ENCODE assay signal across 1 cellular context in the genomic region with DNA sequence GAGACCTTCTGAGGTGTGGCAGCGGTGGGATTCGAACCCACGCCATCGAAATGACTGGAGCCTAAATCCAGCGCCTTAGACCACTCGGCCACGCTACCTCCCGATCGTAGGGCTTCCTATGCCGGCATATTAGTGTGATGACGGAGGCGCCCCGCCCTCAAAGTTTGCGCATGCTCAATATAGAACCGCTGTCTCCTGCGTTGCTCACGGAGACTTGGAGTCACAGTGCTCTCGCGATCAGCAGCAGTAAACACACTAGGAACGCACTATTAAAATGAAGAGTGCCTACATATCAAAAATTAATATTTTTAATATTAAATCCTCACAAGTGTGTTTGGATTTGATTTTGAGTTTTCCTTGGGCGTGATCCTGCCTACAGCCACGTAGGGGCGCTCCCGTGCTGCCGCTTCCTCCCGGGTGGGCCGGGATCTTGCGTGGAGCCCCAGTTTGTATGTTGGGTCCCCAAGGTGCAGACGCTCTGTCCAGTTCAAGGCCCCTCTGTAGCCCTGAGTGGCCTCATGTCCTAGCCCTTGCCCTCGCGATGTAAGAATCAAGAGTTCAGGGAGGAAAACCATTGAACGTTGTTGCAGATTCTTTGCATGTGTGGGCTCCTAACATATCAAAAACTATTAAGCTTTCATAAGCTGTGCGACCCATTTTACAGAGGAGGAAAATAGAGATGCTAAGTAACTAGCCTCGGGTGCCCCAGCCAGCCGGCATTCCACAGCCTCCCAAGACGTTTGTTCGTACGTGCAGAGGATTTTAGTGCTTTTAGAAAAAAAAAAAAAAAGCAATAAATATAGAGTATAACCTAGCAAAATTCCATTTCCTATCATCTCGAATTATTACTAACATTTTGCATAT.
A peak's percentile ranks its signal among the peaks of the same experiment; 100 is the strongest.
TF ChIP-seq lines count a peak whose summit lies in the region.

No MANE protein-coding gene starts in this region.

TF ChIP-seq in K562, 482 proteins besides CTCF, POLR2A, EP300 and RAD21 (continued from another document and continues in another):
- TF ChIP-seq, protein P1, sequence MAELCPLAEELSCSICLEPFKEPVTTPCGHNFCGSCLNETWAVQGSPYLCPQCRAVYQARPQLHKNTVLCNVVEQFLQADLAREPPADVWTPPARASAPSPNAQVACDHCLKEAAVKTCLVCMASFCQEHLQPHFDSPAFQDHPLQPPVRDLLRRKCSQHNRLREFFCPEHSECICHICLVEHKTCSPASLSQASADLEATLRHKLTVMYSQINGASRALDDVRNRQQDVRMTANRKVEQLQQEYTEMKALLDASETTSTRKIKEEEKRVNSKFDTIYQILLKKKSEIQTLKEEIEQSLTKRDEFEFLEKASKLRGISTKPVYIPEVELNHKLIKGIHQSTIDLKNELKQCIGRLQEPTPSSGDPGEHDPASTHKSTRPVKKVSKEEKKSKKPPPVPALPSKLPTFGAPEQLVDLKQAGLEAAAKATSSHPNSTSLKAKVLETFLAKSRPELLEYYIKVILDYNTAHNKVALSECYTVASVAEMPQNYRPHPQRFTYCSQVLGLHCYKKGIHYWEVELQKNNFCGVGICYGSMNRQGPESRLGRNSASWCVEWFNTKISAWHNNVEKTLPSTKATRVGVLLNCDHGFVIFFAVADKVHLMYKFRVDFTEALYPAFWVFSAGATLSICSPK (IDR thresholded peaks at IDR 0.05; ENCODE audit: borderline replicate concordance), result no peak
- TF ChIP-seq POLR2AphosphoS2 (IDR thresholded peaks at IDR 0.05; ENCODE audit: low read length) (peak; percentile 74; the same call in 1 of the 2 replicates), ZKSCAN1 (IDR thresholded peaks at IDR 0.05; ENCODE audit: low read depth, low read length) (peak; percentile 88), HNRNPH1 (optimal IDR thresholded peaks at IDR 0.05; ENCODE audit: low read depth, low read length) (no peak), ZNF354B (CRISPR knock-in tag; IDR thresholded peaks at IDR 0.05) (no peak), TFAM (CRISPR knock-in tag; conservative IDR thresholded peaks at IDR 0.05) (no peak), ZNF143 (CRISPR knock-in tag; IDR thresholded peaks at IDR 0.05) (no peak), HIVEP1 (CRISPR knock-in tag; IDR thresholded peaks at IDR 0.05) (no peak), FIP1L1 (IDR thresholded peaks at IDR 0.05; ENCODE audit: low read depth, low read length, poor library complexity, severe bottlenecking) (no peak)
- TF ChIP-seq, protein P2, sequence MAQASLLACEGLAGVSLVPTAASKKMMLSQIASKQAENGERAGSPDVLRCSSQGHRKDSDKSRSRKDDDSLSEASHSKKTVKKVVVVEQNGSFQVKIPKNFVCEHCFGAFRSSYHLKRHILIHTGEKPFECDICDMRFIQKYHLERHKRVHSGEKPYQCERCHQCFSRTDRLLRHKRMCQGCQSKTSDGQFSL (CRISPR knock-in tag; IDR thresholded peaks at IDR 0.05), result no peak
- TF ChIP-seq, protein P2 (tag; IDR thresholded peaks at IDR 0.05), result no peak
- TF ChIP-seq, protein P3, sequence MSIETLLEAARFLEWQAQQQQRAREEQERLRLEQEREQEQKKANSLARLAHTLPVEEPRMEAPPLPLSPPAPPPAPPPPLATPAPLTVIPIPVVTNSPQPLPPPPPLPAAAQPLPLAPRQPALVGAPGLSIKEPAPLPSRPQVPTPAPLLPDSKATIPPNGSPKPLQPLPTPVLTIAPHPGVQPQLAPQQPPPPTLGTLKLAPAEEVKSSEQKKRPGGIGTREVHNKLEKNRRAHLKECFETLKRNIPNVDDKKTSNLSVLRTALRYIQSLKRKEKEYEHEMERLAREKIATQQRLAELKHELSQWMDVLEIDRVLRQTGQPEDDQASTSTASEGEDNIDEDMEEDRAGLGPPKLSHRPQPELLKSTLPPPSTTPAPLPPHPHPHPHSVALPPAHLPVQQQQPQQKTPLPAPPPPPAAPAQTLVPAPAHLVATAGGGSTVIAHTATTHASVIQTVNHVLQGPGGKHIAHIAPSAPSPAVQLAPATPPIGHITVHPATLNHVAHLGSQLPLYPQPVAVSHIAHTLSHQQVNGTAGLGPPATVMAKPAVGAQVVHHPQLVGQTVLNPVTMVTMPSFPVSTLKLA (conservative IDR thresholded peaks at IDR 0.05), result peak; percentile 60 to 65; a peak in 2 of 4 replicates
- TF ChIP-seq, protein P4, sequence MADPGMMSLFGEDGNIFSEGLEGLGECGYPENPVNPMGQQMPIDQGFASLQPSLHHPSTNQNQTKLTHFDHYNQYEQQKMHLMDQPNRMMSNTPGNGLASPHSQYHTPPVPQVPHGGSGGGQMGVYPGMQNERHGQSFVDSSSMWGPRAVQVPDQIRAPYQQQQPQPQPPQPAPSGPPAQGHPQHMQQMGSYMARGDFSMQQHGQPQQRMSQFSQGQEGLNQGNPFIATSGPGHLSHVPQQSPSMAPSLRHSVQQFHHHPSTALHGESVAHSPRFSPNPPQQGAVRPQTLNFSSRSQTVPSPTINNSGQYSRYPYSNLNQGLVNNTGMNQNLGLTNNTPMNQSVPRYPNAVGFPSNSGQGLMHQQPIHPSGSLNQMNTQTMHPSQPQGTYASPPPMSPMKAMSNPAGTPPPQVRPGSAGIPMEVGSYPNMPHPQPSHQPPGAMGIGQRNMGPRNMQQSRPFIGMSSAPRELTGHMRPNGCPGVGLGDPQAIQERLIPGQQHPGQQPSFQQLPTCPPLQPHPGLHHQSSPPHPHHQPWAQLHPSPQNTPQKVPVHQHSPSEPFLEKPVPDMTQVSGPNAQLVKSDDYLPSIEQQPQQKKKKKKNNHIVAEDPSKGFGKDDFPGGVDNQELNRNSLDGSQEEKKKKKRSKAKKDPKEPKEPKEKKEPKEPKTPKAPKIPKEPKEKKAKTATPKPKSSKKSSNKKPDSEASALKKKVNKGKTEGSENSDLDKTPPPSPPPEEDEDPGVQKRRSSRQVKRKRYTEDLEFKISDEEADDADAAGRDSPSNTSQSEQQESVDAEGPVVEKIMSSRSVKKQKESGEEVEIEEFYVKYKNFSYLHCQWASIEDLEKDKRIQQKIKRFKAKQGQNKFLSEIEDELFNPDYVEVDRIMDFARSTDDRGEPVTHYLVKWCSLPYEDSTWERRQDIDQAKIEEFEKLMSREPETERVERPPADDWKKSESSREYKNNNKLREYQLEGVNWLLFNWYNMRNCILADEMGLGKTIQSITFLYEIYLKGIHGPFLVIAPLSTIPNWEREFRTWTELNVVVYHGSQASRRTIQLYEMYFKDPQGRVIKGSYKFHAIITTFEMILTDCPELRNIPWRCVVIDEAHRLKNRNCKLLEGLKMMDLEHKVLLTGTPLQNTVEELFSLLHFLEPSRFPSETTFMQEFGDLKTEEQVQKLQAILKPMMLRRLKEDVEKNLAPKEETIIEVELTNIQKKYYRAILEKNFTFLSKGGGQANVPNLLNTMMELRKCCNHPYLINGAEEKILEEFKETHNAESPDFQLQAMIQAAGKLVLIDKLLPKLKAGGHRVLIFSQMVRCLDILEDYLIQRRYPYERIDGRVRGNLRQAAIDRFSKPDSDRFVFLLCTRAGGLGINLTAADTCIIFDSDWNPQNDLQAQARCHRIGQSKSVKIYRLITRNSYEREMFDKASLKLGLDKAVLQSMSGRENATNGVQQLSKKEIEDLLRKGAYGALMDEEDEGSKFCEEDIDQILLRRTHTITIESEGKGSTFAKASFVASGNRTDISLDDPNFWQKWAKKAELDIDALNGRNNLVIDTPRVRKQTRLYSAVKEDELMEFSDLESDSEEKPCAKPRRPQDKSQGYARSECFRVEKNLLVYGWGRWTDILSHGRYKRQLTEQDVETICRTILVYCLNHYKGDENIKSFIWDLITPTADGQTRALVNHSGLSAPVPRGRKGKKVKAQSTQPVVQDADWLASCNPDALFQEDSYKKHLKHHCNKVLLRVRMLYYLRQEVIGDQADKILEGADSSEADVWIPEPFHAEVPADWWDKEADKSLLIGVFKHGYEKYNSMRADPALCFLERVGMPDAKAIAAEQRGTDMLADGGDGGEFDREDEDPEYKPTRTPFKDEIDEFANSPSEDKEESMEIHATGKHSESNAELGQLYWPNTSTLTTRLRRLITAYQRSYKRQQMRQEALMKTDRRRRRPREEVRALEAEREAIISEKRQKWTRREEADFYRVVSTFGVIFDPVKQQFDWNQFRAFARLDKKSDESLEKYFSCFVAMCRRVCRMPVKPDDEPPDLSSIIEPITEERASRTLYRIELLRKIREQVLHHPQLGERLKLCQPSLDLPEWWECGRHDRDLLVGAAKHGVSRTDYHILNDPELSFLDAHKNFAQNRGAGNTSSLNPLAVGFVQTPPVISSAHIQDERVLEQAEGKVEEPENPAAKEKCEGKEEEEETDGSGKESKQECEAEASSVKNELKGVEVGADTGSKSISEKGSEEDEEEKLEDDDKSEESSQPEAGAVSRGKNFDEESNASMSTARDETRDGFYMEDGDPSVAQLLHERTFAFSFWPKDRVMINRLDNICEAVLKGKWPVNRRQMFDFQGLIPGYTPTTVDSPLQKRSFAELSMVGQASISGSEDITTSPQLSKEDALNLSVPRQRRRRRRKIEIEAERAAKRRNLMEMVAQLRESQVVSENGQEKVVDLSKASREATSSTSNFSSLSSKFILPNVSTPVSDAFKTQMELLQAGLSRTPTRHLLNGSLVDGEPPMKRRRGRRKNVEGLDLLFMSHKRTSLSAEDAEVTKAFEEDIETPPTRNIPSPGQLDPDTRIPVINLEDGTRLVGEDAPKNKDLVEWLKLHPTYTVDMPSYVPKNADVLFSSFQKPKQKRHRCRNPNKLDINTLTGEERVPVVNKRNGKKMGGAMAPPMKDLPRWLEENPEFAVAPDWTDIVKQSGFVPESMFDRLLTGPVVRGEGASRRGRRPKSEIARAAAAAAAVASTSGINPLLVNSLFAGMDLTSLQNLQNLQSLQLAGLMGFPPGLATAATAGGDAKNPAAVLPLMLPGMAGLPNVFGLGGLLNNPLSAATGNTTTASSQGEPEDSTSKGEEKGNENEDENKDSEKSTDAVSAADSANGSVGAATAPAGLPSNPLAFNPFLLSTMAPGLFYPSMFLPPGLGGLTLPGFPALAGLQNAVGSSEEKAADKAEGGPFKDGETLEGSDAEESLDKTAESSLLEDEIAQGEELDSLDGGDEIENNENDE (IDR thresholded peaks at IDR 0.05; ENCODE audit: low read depth, low read length), result no peak
- TF ChIP-seq, protein P5, sequence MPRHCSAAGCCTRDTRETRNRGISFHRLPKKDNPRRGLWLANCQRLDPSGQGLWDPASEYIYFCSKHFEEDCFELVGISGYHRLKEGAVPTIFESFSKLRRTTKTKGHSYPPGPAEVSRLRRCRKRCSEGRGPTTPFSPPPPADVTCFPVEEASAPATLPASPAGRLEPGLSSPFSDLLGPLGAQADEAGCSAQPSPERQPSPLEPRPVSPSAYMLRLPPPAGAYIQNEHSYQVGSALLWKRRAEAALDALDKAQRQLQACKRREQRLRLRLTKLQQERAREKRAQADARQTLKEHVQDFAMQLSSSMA (CRISPR knock-in tag; IDR thresholded peaks at IDR 0.05), result no peak
- TF ChIP-seq, protein P6, sequence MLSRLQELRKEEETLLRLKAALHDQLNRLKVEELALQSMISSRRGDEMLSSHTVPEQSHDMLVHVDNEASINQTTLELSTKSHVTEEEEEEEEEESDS (CRISPR knock-in tag; IDR thresholded peaks at IDR 0.05), result no peak
- TF ChIP-seq, protein P7, sequence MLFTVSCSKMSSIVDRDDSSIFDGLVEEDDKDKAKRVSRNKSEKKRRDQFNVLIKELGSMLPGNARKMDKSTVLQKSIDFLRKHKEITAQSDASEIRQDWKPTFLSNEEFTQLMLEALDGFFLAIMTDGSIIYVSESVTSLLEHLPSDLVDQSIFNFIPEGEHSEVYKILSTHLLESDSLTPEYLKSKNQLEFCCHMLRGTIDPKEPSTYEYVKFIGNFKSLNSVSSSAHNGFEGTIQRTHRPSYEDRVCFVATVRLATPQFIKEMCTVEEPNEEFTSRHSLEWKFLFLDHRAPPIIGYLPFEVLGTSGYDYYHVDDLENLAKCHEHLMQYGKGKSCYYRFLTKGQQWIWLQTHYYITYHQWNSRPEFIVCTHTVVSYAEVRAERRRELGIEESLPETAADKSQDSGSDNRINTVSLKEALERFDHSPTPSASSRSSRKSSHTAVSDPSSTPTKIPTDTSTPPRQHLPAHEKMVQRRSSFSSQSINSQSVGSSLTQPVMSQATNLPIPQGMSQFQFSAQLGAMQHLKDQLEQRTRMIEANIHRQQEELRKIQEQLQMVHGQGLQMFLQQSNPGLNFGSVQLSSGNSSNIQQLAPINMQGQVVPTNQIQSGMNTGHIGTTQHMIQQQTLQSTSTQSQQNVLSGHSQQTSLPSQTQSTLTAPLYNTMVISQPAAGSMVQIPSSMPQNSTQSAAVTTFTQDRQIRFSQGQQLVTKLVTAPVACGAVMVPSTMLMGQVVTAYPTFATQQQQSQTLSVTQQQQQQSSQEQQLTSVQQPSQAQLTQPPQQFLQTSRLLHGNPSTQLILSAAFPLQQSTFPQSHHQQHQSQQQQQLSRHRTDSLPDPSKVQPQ (CRISPR knock-in tag; IDR thresholded peaks at IDR 0.05; ENCODE audit: borderline replicate concordance), result no peak
- TF ChIP-seq, protein P8, sequence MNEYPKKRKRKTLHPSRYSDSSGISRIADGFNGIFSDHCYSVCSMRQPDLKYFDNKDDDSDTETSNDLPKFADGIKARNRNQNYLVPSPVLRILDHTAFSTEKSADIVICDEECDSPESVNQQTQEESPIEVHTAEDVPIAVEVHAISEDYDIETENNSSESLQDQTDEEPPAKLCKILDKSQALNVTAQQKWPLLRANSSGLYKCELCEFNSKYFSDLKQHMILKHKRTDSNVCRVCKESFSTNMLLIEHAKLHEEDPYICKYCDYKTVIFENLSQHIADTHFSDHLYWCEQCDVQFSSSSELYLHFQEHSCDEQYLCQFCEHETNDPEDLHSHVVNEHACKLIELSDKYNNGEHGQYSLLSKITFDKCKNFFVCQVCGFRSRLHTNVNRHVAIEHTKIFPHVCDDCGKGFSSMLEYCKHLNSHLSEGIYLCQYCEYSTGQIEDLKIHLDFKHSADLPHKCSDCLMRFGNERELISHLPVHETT (CRISPR knock-in tag; conservative IDR thresholded peaks at IDR 0.05 in 1 of 2, IDR thresholded peaks at IDR 0.05 in 1 of 2), result no peak
- TF ChIP-seq, protein P9, sequence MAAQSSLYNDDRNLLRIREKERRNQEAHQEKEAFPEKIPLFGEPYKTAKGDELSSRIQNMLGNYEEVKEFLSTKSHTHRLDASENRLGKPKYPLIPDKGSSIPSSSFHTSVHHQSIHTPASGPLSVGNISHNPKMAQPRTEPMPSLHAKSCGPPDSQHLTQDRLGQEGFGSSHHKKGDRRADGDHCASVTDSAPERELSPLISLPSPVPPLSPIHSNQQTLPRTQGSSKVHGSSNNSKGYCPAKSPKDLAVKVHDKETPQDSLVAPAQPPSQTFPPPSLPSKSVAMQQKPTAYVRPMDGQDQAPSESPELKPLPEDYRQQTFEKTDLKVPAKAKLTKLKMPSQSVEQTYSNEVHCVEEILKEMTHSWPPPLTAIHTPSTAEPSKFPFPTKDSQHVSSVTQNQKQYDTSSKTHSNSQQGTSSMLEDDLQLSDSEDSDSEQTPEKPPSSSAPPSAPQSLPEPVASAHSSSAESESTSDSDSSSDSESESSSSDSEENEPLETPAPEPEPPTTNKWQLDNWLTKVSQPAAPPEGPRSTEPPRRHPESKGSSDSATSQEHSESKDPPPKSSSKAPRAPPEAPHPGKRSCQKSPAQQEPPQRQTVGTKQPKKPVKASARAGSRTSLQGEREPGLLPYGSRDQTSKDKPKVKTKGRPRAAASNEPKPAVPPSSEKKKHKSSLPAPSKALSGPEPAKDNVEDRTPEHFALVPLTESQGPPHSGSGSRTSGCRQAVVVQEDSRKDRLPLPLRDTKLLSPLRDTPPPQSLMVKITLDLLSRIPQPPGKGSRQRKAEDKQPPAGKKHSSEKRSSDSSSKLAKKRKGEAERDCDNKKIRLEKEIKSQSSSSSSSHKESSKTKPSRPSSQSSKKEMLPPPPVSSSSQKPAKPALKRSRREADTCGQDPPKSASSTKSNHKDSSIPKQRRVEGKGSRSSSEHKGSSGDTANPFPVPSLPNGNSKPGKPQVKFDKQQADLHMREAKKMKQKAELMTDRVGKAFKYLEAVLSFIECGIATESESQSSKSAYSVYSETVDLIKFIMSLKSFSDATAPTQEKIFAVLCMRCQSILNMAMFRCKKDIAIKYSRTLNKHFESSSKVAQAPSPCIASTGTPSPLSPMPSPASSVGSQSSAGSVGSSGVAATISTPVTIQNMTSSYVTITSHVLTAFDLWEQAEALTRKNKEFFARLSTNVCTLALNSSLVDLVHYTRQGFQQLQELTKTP (IDR thresholded peaks at IDR 0.05; ENCODE audit: low read depth in 1 of 2, partially characterized antibody in 2 of 2), result peak in 1 of 2 experiments; percentile 57
